ENCODE assay signal across 1 cellular context in genomic region chr2:62337403-62337802, GRCh38.
TF ChIP-seq lines count a peak whose summit lies in the region.

No MANE protein-coding gene starts in this region.

TF ChIP-seq in H1, 55 proteins besides CTCF, POLR2A, EP300 and RAD21 (continued from another document):
- TF ChIP-seq ATF3 (IDR thresholded peaks at IDR 0.05; ENCODE audit: insufficient read depth, low read depth, low read length) (no peak), JUN (IDR thresholded peaks at IDR 0.05; ENCODE audit: low read depth, low read length) (no peak), SUZ12 (IDR thresholded peaks at IDR 0.05; ENCODE audit: low read length) (no peak), CREB1 (IDR thresholded peaks at IDR 0.05) (no peak)
